1 cellular context compared by ENCODE assay signal in the genomic region with DNA sequence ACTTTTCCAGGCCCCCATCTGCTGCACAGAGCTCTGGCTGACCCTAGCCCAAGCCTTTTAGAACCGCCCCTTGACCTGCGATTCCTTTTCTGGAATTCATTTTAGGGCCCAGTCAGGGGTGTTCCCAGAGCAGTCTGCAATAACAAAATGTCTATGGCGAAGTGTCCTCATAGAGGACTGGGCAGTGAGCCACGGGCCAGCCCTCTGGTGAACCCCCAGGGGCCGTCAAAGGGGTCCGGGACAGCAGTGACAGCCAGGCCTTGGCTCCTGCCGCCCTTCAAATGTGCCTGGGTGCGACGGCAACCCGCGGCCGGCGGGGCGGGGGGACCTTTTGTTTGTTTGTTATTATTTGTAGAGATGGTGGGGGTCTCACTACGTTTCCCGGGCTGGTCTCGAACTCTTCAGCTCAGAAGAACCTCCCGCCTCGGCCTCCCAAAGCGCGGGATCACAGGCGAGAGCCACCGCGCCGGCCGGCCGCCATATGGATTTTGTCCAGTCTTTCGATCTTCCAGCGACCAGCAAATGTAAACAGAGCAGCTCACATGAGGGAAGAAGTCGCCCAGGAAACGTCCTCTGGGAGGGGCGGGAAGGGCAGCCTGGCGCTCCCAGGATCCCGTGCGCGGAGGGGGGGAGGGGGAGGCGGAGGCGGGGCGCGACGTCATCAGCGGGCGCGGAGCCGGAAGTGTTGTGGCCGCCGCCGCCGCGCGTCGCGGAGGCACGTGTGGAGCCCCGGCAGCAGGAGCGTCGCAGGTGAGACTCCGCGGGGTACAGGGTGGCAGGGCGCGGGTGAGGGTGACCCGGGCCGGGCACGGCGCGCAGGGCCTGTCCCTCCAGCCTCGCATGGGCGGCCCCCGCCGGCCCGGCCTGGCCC.
TF ChIP-seq lines count a peak whose summit lies in the region.

Gene TRMT61A, plus strand, starts transcription at position 685 of the 871 bp plus-strand sequence. CDS start 783 bp downstream, outside the sequence.

TF ChIP-seq in HepG2, 621 proteins besides CTCF, POLR2A, EP300 and RAD21 (continued from another document and continues in another):
- TF ChIP-seq, protein P1, sequence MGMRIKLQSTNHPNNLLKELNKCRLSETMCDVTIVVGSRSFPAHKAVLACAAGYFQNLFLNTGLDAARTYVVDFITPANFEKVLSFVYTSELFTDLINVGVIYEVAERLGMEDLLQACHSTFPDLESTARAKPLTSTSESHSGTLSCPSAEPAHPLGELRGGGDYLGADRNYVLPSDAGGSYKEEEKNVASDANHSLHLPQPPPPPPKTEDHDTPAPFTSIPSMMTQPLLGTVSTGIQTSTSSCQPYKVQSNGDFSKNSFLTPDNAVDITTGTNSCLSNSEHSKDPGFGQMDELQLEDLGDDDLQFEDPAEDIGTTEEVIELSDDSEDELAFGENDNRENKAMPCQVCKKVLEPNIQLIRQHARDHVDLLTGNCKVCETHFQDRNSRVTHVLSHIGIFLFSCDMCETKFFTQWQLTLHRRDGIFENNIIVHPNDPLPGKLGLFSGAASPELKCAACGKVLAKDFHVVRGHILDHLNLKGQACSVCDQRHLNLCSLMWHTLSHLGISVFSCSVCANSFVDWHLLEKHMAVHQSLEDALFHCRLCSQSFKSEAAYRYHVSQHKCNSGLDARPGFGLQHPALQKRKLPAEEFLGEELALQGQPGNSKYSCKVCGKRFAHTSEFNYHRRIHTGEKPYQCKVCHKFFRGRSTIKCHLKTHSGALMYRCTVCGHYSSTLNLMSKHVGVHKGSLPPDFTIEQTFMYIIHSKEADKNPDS (CRISPR knock-in tag; IDR thresholded peaks at IDR 0.05): no peak
- TF ChIP-seq CBX2 (IDR thresholded peaks at IDR 0.05; ENCODE audit: low read depth, low read length): no peak
- no peak for TF ChIP-seq CBX2 (CRISPR knock-in tag; IDR thresholded peaks at IDR 0.05; ENCODE audit: low read depth)
- TF ChIP-seq ATM (IDR thresholded peaks at IDR 0.05; ENCODE audit: borderline replicate concordance): no peak
- no peak for TF ChIP-seq AHR (CRISPR knock-in tag; IDR thresholded peaks at IDR 0.05)
- no peak for TF ChIP-seq ZNF737 (CRISPR knock-in tag; IDR thresholded peaks at IDR 0.05; ENCODE audit: borderline replicate concordance)
- no peak for TF ChIP-seq STAT6 (CRISPR knock-in tag; IDR thresholded peaks at IDR 0.05; ENCODE audit: borderline replicate concordance)
- TF ChIP-seq RCOR2 (CRISPR knock-in tag; IDR thresholded peaks at IDR 0.05): no peak
- no peak for TF ChIP-seq LCORL (IDR thresholded peaks at IDR 0.05)
- TF ChIP-seq LCORL (CRISPR knock-in tag; IDR thresholded peaks at IDR 0.05): peak; percentile 55; the same call in 1 of the 2 replicates
- no peak for TF ChIP-seq ZNF629 (CRISPR knock-in tag; conservative IDR thresholded peaks at IDR 0.05)
- no peak for TF ChIP-seq ZNF530 (CRISPR knock-in tag; IDR thresholded peaks at IDR 0.05; ENCODE audit: low read depth)
- TF ChIP-seq, protein P2, sequence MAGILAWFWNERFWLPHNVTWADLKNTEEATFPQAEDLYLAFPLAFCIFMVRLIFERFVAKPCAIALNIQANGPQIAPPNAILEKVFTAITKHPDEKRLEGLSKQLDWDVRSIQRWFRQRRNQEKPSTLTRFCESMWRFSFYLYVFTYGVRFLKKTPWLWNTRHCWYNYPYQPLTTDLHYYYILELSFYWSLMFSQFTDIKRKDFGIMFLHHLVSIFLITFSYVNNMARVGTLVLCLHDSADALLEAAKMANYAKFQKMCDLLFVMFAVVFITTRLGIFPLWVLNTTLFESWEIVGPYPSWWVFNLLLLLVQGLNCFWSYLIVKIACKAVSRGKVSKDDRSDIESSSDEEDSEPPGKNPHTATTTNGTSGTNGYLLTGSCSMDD (CRISPR knock-in tag; IDR thresholded peaks at IDR 0.05): no peak
- TF ChIP-seq ZNF883 (CRISPR knock-in tag; IDR thresholded peaks at IDR 0.05; ENCODE audit: not compliant biosample characterization): no peak
- no peak for TF ChIP-seq ZNF44 (CRISPR knock-in tag; IDR thresholded peaks at IDR 0.05)
- no peak for TF ChIP-seq CREB3 (CRISPR knock-in tag; IDR thresholded peaks at IDR 0.05)
- TF ChIP-seq ERF (CRISPR knock-in tag; IDR thresholded peaks at IDR 0.05): peak; percentile 30; the same call in 1 of the 2 replicates
- TF ChIP-seq, protein P3, sequence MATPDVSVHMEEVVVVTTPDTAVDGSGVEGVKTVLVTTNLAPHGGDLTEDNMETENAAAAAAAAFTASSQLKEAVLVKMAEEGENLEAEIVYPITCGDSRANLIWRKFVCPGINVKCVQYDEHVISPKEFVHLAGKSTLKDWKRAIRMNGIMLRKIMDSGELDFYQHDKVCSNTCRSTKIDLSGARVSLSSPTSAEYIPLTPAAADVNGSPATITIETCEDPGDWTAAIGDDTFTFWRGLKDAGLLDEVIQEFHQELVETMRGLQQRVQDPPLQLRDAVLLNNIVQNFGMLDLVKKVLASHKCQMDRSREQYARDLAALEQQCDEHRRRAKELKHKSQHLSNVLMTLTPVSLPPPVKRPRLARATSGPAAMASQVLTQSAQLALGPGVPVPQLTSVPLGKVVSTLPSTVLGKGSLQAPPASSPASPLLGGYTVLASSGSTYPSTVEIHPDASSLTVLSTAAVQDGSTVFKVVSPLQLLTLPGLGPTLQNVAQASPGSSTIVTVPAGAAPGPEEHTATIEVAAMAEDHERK (CRISPR knock-in tag; IDR thresholded peaks at IDR 0.05; ENCODE audit: low read depth): no peak
- no peak for TF ChIP-seq ZMAT3 (CRISPR knock-in tag; conservative IDR thresholded peaks at IDR 0.05)
- TF ChIP-seq, protein P4, sequence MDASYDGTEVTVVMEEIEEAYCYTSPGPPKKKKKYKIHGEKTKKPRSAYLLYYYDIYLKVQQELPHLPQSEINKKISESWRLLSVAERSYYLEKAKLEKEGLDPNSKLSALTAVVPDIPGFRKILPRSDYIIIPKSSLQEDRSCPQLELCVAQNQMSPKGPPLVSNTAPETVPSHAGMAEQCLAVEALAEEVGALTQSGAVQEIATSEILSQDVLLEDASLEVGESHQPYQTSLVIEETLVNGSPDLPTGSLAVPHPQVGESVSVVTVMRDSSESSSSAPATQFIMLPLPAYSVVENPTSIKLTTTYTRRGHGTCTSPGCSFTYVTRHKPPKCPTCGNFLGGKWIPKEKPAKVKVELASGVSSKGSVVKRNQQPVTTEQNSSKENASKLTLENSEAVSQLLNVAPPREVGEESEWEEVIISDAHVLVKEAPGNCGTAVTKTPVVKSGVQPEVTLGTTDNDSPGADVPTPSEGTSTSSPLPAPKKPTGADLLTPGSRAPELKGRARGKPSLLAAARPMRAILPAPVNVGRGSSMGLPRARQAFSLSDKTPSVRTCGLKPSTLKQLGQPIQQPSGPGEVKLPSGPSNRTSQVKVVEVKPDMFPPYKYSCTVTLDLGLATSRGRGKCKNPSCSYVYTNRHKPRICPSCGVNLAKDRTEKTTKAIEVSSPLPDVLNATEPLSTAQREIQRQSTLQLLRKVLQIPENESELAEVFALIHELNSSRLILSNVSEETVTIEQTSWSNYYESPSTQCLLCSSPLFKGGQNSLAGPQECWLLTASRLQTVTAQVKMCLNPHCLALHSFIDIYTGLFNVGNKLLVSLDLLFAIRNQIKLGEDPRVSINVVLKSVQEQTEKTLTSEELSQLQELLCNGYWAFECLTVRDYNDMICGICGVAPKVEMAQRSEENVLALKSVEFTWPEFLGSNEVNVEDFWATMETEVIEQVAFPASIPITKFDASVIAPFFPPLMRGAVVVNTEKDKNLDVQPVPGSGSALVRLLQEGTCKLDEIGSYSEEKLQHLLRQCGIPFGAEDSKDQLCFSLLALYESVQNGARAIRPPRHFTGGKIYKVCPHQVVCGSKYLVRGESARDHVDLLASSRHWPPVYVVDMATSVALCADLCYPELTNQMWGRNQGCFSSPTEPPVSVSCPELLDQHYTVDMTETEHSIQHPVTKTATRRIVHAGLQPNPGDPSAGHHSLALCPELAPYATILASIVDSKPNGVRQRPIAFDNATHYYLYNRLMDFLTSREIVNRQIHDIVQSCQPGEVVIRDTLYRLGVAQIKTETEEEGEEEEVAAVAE (CRISPR knock-in tag; IDR thresholded peaks at IDR 0.05; ENCODE audit: borderline replicate concordance): no peak
- TF ChIP-seq SIN3B (IDR thresholded peaks at IDR 0.05; ENCODE audit: low read length): peak; percentile 74
- TF ChIP-seq NFE2L2 (IDR thresholded peaks at IDR 0.05; ENCODE audit: low read length): no peak
- no peak for TF ChIP-seq JDP2 (CRISPR knock-in tag; IDR thresholded peaks at IDR 0.05; ENCODE audit: borderline replicate concordance)
- TF ChIP-seq, protein P5, sequence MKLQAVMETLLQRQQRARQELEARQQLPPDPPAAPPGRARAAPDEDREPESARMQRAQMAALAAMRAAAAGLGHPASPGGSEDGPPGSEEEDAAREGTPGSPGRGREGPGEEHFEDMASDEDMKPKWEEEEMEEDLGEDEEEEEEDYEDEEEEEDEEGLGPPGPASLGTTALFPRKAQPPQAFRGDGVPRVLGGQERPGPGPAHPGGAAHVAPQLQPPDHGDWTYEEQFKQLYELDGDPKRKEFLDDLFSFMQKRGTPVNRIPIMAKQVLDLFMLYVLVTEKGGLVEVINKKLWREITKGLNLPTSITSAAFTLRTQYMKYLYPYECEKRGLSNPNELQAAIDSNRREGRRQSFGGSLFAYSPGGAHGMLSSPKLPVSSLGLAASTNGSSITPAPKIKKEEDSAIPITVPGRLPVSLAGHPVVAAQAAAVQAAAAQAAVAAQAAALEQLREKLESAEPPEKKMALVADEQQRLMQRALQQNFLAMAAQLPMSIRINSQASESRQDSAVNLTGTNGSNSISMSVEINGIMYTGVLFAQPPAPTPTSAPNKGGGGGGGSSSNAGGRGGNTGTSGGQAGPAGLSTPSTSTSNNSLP (IDR thresholded peaks at IDR 0.05; ENCODE audit: low read depth, low read length): no peak
- TF ChIP-seq KDM1A (CRISPR knock-in tag; IDR thresholded peaks at IDR 0.05): no peak
- no peak for TF ChIP-seq PCBP2 (optimal IDR thresholded peaks at IDR 0.05; ENCODE audit: low read depth, low read length, poor library complexity, severe bottlenecking)
- TF ChIP-seq, protein P6, sequence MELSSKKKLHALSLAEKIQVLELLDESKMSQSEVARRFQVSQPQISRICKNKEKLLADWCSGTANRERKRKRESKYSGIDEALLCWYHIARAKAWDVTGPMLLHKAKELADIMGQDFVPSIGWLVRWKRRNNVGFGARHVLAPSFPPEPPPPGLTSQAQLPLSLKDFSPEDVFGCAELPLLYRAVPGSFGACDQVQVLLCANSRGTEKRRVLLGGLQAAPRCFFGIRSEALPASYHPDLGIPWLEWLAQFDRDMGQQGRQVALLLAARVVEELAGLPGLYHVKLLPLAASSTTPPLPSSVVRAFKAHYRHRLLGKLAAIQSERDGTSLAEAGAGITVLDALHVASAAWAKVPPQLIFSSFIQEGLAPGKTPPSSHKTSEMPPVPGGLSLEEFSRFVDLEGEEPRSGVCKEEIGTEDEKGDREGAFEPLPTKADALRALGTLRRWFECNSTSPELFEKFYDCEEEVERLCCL (CRISPR knock-in tag; IDR thresholded peaks at IDR 0.05; ENCODE audit: borderline replicate concordance): no peak
- TF ChIP-seq ETV5 (CRISPR knock-in tag; IDR thresholded peaks at IDR 0.05; ENCODE audit: borderline replicate concordance): peak; percentile 42; the same call in 1 of the 2 replicates
- peak; percentile 53; the same call in 1 of the 2 replicates for TF ChIP-seq ZNF350 (CRISPR knock-in tag; IDR thresholded peaks at IDR 0.05; ENCODE audit: borderline replicate concordance, low read depth)
- TF ChIP-seq NR2F6 (IDR thresholded peaks at IDR 0.05): no peak
- TF ChIP-seq NR2F6 (CRISPR knock-in tag; IDR thresholded peaks at IDR 0.05): peak; percentile 23; the same call in 1 of the 2 replicates
- TF ChIP-seq PAWR (CRISPR knock-in tag; IDR thresholded peaks at IDR 0.05; ENCODE audit: borderline replicate concordance): no peak
- no peak for TF ChIP-seq CBX5 (CRISPR knock-in tag; IDR thresholded peaks at IDR 0.05; ENCODE audit: borderline replicate concordance)
- no peak for TF ChIP-seq IKZF5 (CRISPR knock-in tag; IDR thresholded peaks at IDR 0.05)
- TF ChIP-seq TRAFD1 (CRISPR knock-in tag; IDR thresholded peaks at IDR 0.05; ENCODE audit: borderline replicate concordance): no peak
- no peak for TF ChIP-seq RARG (CRISPR knock-in tag; IDR thresholded peaks at IDR 0.05; ENCODE audit: low read depth)
- TF ChIP-seq CBFB (CRISPR knock-in tag; IDR thresholded peaks at IDR 0.05): no peak
- no peak for TF ChIP-seq ZFP36L1 (CRISPR knock-in tag; IDR thresholded peaks at IDR 0.05)
